ENCODE assay signal across 24 cellular contexts in genomic region chr10:131662851-131663250, GRCh38.
DNase-seq lines count a peak whose midpoint lies in the region; ATAC-seq and TF ChIP-seq lines count a peak whose summit lies in the region.
"Had no signal": no experiment of that assay in that cellular context is flagged by ENCODE, and none has a peak within 500 bp of the region (broad histone marks: within the 10 kb centered on the region; RNA-seq: fewer than 3 reads in every experiment).

No MANE protein-coding gene starts in this region.

- H3K79me2 ChIP-seq in neural progenitor cell (ENCODE audit: low read depth): no peaks in the 10 kb centered on the region

- peaks cover 23% of the 10 kb centered on the region for H3K9me3 Mint-ChIP-seq in WTC11
- H3K9me3 Mint-ChIP-seq in neural progenitor cell: peaks cover 22% of the 10 kb centered on the region
- H3K9me3 Mint-ChIP-seq in progenitor cell of endocrine pancreas (ENCODE audit: low read depth): peaks cover 10% of the 10 kb centered on the region
- H3K9me3 Mint-ChIP-seq: CD8-positive, alpha-beta T cell had no signal

- DNase-seq in H7 (peak; percentile 36), WTC11 (ENCODE audit: low spot score) (peak; percentile 5), neural progenitor cell (ENCODE audit: low spot score) (no peak), stomach (peak; percentile 10), progenitor cell of endocrine pancreas (ENCODE audit: low spot score, unreplicated experiment) (no peak), HCEC 1CT (no peak)
- DNase-seq in activated T-cell treated with anti-CD3 and anti-CD28 coated beads, Interleukin-2, amount 50 U/mL, for 48 hours: no peak
- DNase-seq: CD8-positive, alpha-beta T cell; DMS 273 treated with DMSO at 0.1 percent for 48 hours; DMS79; EL; GF-D8; GOT3; Kasumi-1; MV-4-11; NCI-H1105; NCI-H1436 treated with DMSO at 0.1 percent for 48 hours; NCI-H187 treated with DMSO at 0.1 percent for 48 hours; NCI-H446; RPMI8226; SHP77 had no signal

- no peaks in the 10 kb centered on the region for H3K27me3 ChIP-seq in H7 (ENCODE audit: control insufficient read depth, insufficient read depth, low read length)
- no peaks in the 10 kb centered on the region for H3K27me3 ChIP-seq in neural progenitor cell
- no peaks in the 10 kb centered on the region for H3K27me3 ChIP-seq in stomach

- intact Hi-C loops in stomach (cut with DNase I; ENCODE audit: low total_unique reads): no loop called here

- H3K4me3 Mint-ChIP-seq in WTC11 (no peak overlapping the region), neural progenitor cell (no peak overlapping the region), progenitor cell of endocrine pancreas (ENCODE audit: low read depth) (no peak overlapping the region)
- H3K4me3 Mint-ChIP-seq: CD8-positive, alpha-beta T cell had no signal

- peaks cover 7% of the 10 kb centered on the region for H3K27me3 Mint-ChIP-seq in WTC11 (ENCODE audit: low read depth)
- peaks cover 5% of the 10 kb centered on the region for H3K27me3 Mint-ChIP-seq in neural progenitor cell (ENCODE audit: insufficient read depth, low read depth)
- H3K27me3 Mint-ChIP-seq in progenitor cell of endocrine pancreas: no peaks in the 10 kb centered on the region

- POLR2A ChIA-PET in WTC11 (lab: Charles Lee): no interaction called here

- H3K4me1 Mint-ChIP-seq in WTC11: peaks cover 12% of the 10 kb centered on the region
- H3K4me1 Mint-ChIP-seq in neural progenitor cell: peaks cover 21% of the 10 kb centered on the region
- H3K4me1 Mint-ChIP-seq in progenitor cell of endocrine pancreas (ENCODE audit: low read depth): no peaks in the 10 kb centered on the region

- CTCF ChIA-PET in WTC11 (lab: Charles Lee): no interaction called here

- ATAC-seq in WTC11: peak; percentile 56; the same call in 1 of the 2 replicates
- no peak for ATAC-seq in HG03108 (IDR thresholded peaks at IDR 0.05; ENCODE audit: unreplicated experiment)
- ATAC-seq: CD8-positive, alpha-beta T cell; K562 had no signal

- H3K36me3 ChIP-seq in H7 (replicated peaks; ENCODE audit: control insufficient read depth, insufficient read depth, low read length): no peaks in the 10 kb centered on the region
- H3K36me3 ChIP-seq in neural progenitor cell: no peaks in the 10 kb centered on the region
- no peaks in the 10 kb centered on the region for H3K36me3 ChIP-seq in stomach

- WGBS in stomach, 5 donors: 88 to 96% (median 93%) methylated on average over 10 of the region's 10 CpGs

- H3K27ac ChIP-seq in neural progenitor cell (no peak overlapping the region), stomach (no peak overlapping the region)
- H3K27ac ChIP-seq: C4-2B had no signal

- peak overlapping the region; percentile 5 for H2AFZ ChIP-seq in neural progenitor cell (replicated peaks)

- H3K27ac Mint-ChIP-seq in WTC11 (no peak overlapping the region), neural progenitor cell (no peak overlapping the region), progenitor cell of endocrine pancreas (no peak overlapping the region)
- H3K27ac Mint-ChIP-seq: CD8-positive, alpha-beta T cell had no signal

- H3K9me3 ChIP-seq in neural progenitor cell (ENCODE audit: low read depth): no peaks in the 10 kb centered on the region
- H3K9me3 ChIP-seq in stomach: peaks cover 0 to 9% (median 2%) of the 10 kb centered on the region in 4 donors

- H3K9ac ChIP-seq in neural progenitor cell: no peak overlapping the region

- no peak for TF ChIP-seq POLR2A in stomach (IDR thresholded peaks at IDR 0.05)

- no peak overlapping the region for H3K4me3 ChIP-seq in H7 (ENCODE audit: insufficient read depth, low read depth, low read length)
- no peak overlapping the region for H3K4me3 ChIP-seq in neural progenitor cell
- no peak overlapping the region for H3K4me3 ChIP-seq in stomach
- H3K4me3 ChIP-seq: K562 had no signal

- no peak for TF ChIP-seq CTCF in WTC11 (IDR thresholded peaks at IDR 0.05)
- TF ChIP-seq CTCF in neural progenitor cell (IDR thresholded peaks at IDR 0.05): no peak
- no peak for TF ChIP-seq CTCF in stomach (IDR thresholded peaks at IDR 0.05)
- no peak for TF ChIP-seq CTCF in progenitor cell of endocrine pancreas (IDR thresholded peaks at IDR 0.05; ENCODE audit: unreplicated experiment)

- H3K4me1 ChIP-seq in neural progenitor cell (peaks cover 20% of the 10 kb centered on the region), stomach (no peaks in the 10 kb centered on the region)

- H3K36me3 Mint-ChIP-seq in WTC11 (peaks cover 11% of the 10 kb centered on the region; the same call in 1 of the 2 replicates), neural progenitor cell (peaks cover 2% of the 10 kb centered on the region), progenitor cell of endocrine pancreas (ENCODE audit: insufficient read depth) (no peaks in the 10 kb centered on the region)
- H3K36me3 Mint-ChIP-seq: CD8-positive, alpha-beta T cell had no signal

- H3K4me2 ChIP-seq in neural progenitor cell: no peak overlapping the region

- H4K20me1 ChIP-seq in neural progenitor cell (ENCODE audit: low read depth): no peaks in the 10 kb centered on the region

- TF ChIP-seq EP300 in stomach (IDR thresholded peaks at IDR 0.05): no peak

- peaks cover 9% of the 10 kb centered on the region for H3F3A ChIP-seq in neural progenitor cell (ENCODE audit: low read depth)

TF ChIP-seq in WTC11, 78 proteins besides CTCF, POLR2A, EP300 and RAD21 (continues in another document):
- TF ChIP-seq ZNF396 (CRISPR knock-in tag; IDR thresholded peaks at IDR 0.05; ENCODE audit: borderline replicate concordance): no peak
- no peak for TF ChIP-seq GRHL2 (CRISPR knock-in tag; IDR thresholded peaks at IDR 0.05; ENCODE audit: insufficient replicate concordance, severe bottlenecking)
- no peak for TF ChIP-seq ZMAT4 (CRISPR knock-in tag; IDR thresholded peaks at IDR 0.05)
- no peak for TF ChIP-seq ZNF138 (CRISPR knock-in tag; conservative IDR thresholded peaks at IDR 0.05)
- TF ChIP-seq ZNF416 (CRISPR knock-in tag; IDR thresholded peaks at IDR 0.05): no peak
- TF ChIP-seq ZNF423 (CRISPR knock-in tag; IDR thresholded peaks at IDR 0.05): no peak
- no peak for TF ChIP-seq TP53 (CRISPR knock-in tag; IDR thresholded peaks at IDR 0.05)
- no peak for TF ChIP-seq STAT6 (CRISPR knock-in tag; conservative IDR thresholded peaks at IDR 0.05; ENCODE audit: low read depth)
- no peak for TF ChIP-seq ZNF263 (CRISPR knock-in tag; IDR thresholded peaks at IDR 0.05; ENCODE audit: low read depth)
- no peak for TF ChIP-seq IRF2 (CRISPR knock-in tag; IDR thresholded peaks at IDR 0.05; ENCODE audit: borderline replicate concordance, low read depth)
- TF ChIP-seq HMGA2 (CRISPR knock-in tag; IDR thresholded peaks at IDR 0.05): no peak
- TF ChIP-seq CBFB (CRISPR knock-in tag; IDR thresholded peaks at IDR 0.05; ENCODE audit: low read depth): no peak
- no peak for TF ChIP-seq NR3C1 (CRISPR knock-in tag; conservative IDR thresholded peaks at IDR 0.05; ENCODE audit: low read depth)
- no peak for TF ChIP-seq CREB1 (CRISPR knock-in tag; IDR thresholded peaks at IDR 0.05)
- no peak for TF ChIP-seq RELA (CRISPR knock-in tag; IDR thresholded peaks at IDR 0.05; ENCODE audit: borderline replicate concordance)
- TF ChIP-seq NR1H2 (CRISPR knock-in tag; IDR thresholded peaks at IDR 0.05): no peak

Comparison
In these comparisons a context has a peak if more than half of its experiments do, and no peak if none do; other contexts are left out.
1. DNase-seq: peak in H7 (single experiment), WTC11 (single experiment) and stomach (single experiment); none in neural progenitor cell (single experiment), activated T-cell treated with anti-CD3 and anti-CD28 coated beads, Interleukin-2, amount 50 U/mL, for 48 hours (0 of 2), progenitor cell of endocrine pancreas (single experiment) and HCEC 1CT (single experiment).